1 cellular context compared by ENCODE assay signal in genomic region chr22:20885557-20886323, GRCh38.
TF ChIP-seq lines count a peak whose summit lies in the region.

No MANE protein-coding gene starts in this region.

TF ChIP-seq in HepG2, 621 proteins besides CTCF, POLR2A, EP300 and RAD21 (continued from another document and continues in another):
- TF ChIP-seq E2F2 (CRISPR knock-in tag; IDR thresholded peaks at IDR 0.05; ENCODE audit: borderline replicate concordance) (no peak), MAF1 (CRISPR knock-in tag; IDR thresholded peaks at IDR 0.05; ENCODE audit: borderline replicate concordance) (no peak), ZNF446 (CRISPR knock-in tag; IDR thresholded peaks at IDR 0.05) (no peak), ZKSCAN5 (CRISPR knock-in tag; IDR thresholded peaks at IDR 0.05) (no peak), HNRNPL (IDR thresholded peaks at IDR 0.05; ENCODE audit: low read depth, low read length) (peak; percentile 82), ZGPAT (CRISPR knock-in tag; IDR thresholded peaks at IDR 0.05) (peak; percentile 86), AGO2 (optimal IDR thresholded peaks at IDR 0.05; ENCODE audit: low read depth, low read length) (no peak), TOPORS (CRISPR knock-in tag; IDR thresholded peaks at IDR 0.05) (peak; percentile 42; the same call in 1 of the 2 replicates), NR2F1 (CRISPR knock-in tag; IDR thresholded peaks at IDR 0.05) (no peak), ZNF232 (CRISPR knock-in tag; IDR thresholded peaks at IDR 0.05; ENCODE audit: borderline replicate concordance) (no peak), TSC22D2 (CRISPR knock-in tag; IDR thresholded peaks at IDR 0.05; ENCODE audit: borderline replicate concordance) (no peak), FOXO1 (CRISPR knock-in tag; IDR thresholded peaks at IDR 0.05) (peak; percentile 59; the same call in 1 of the 2 replicates), ELK4 (CRISPR knock-in tag; IDR thresholded peaks at IDR 0.05; ENCODE audit: borderline replicate concordance) (no peak), ZNF101 (CRISPR knock-in tag; IDR thresholded peaks at IDR 0.05; ENCODE audit: borderline replicate concordance, low read depth) (no peak), ZNF720 (CRISPR knock-in tag; IDR thresholded peaks at IDR 0.05) (no peak), ATM (IDR thresholded peaks at IDR 0.05; ENCODE audit: borderline replicate concordance) (no peak), SP5 (CRISPR knock-in tag; IDR thresholded peaks at IDR 0.05; ENCODE audit: borderline replicate concordance, low read depth) (peak; percentile 30; the same call in 1 of the 2 replicates), TFDP1 (CRISPR knock-in tag; IDR thresholded peaks at IDR 0.05; ENCODE audit: borderline replicate concordance) (peak; percentile 37; the same call in 1 of the 2 replicates), ZNF646 (CRISPR knock-in tag; IDR thresholded peaks at IDR 0.05) (no peak), ZNF660 (CRISPR knock-in tag; IDR thresholded peaks at IDR 0.05; ENCODE audit: borderline replicate concordance, low read depth) (no peak), ZNF784 (CRISPR knock-in tag; IDR thresholded peaks at IDR 0.05; ENCODE audit: borderline replicate concordance) (peak; percentile 65; the same call in 1 of the 2 replicates), NFAT5 (CRISPR knock-in tag; IDR thresholded peaks at IDR 0.05) (no peak), BCLAF1 (IDR thresholded peaks at IDR 0.05) (no peak), XBP1 (CRISPR knock-in tag; IDR thresholded peaks at IDR 0.05) (no peak), RFXANK (CRISPR knock-in tag; IDR thresholded peaks at IDR 0.05) (peak; percentile 90), MAFF (IDR thresholded peaks at IDR 0.05; ENCODE audit: low read depth, low read length) (peak; percentile 47; the same call in 1 of the 2 replicates), SNAI1 (CRISPR knock-in tag; IDR thresholded peaks at IDR 0.05; ENCODE audit: borderline replicate concordance) (no peak), ZNF256 (CRISPR knock-in tag; conservative IDR thresholded peaks at IDR 0.05) (no peak), RFXAP (CRISPR knock-in tag; IDR thresholded peaks at IDR 0.05; ENCODE audit: borderline replicate concordance) (peak; percentile 62; the same call in 1 of the 2 replicates)
